ENCODE assay signal across 14 cellular contexts in genomic region chr16:49280022-49280741, GRCh38. TPM values are rescaled to one million over a fixed set of nuclear protein-coding genes. Genes with fewer than 3 reads are reported as not detected.
A peak's percentile ranks its signal among the peaks of the same experiment; 100 is the strongest.
DNase-seq lines count a peak whose midpoint lies in the region; ATAC-seq and TF ChIP-seq lines count a peak whose summit lies in the region.
"Had no signal": no experiment of that assay in that cellular context is flagged by ENCODE, and none has a peak within 500 bp of the region (broad histone marks: within the 10 kb centered on the region; RNA-seq: fewer than 3 reads in every experiment).

No MANE protein-coding gene starts in this region.

- no peak for TF ChIP-seq POLR2A in body of pancreas (IDR thresholded peaks at IDR 0.05)
- no peak for TF ChIP-seq POLR2A in GM18505 (IDR thresholded peaks at IDR 0.05; ENCODE audit: borderline replicate concordance, extremely low read depth, insufficient read depth, insufficient read length)

- H3K27ac ChIP-seq in body of pancreas: no peak overlapping the region
- H3K27ac ChIP-seq: left lung had no signal

- peak; percentile 26 for DNase-seq in NCI-H1092 treated with DMSO at 0.1 percent for 48 hours (lab: John Stamatoyannopoulos, UW)
- no peak for DNase-seq in NCI-H1092 (lab: John Stamatoyannopoulos, UW)
- DNase-seq in H7: peak; percentile 81
- DNase-seq in body of pancreas: peak in 3 of 4 donors; percentile 25 to 57 (median 38)
- peak; percentile 29 for DNase-seq in mucosa of gallbladder (ENCODE audit: low spot score)
- DNase-seq in NK-92 (lab: John Stamatoyannopoulos, UW; ENCODE audit: unreplicated experiment): no peak
- DNase-seq in NOMO-1 treated with dmso at 0.1 percent for 144 hours (lab: John Stamatoyannopoulos, UW; ENCODE audit: unreplicated experiment): no peak
- DNase-seq: activated naive CD4-positive, alpha-beta T cell treated with Interleukin-2 at 50 U/mL for 16 hours; cerebellar nuclear complex; EL; KG1; NCI-H446 treated with DMSO at 0.1 percent for 48 hours had no signal

- TF ChIP-seq CTCF in body of pancreas (IDR thresholded peaks at IDR 0.05): no peak

- peaks cover 33% of the 10 kb centered on the region for H3K4me1 ChIP-seq in body of pancreas

- ATAC-seq in body of pancreas (no peak), GM18505 (IDR thresholded peaks at IDR 0.05; ENCODE audit: unreplicated experiment) (no peak)
- ATAC-seq: left lung had no signal

- intact Hi-C loops in body of pancreas (cut with DNase I): no loop called here

- no peaks in the 10 kb centered on the region for H3K9me3 ChIP-seq in body of pancreas
- H3K9me3 ChIP-seq: left lung had no signal

- WGBS in body of pancreas, 2 donors: 4 to 6% methylated on average over 27 to 41 of the region's 41 CpGs

- H3K4me3 ChIP-seq in H7 (ENCODE audit: insufficient read depth, low read depth, low read length) (peak overlapping the region; percentile 30; the same call in 1 of the 2 replicates), body of pancreas (no peak overlapping the region)
- H3K4me3 ChIP-seq: left lung had no signal

- H3K27me3 ChIP-seq in H7 (ENCODE audit: control insufficient read depth, insufficient read depth, low read length) (peaks cover 92% of the 10 kb centered on the region), body of pancreas (peaks cover 3 to 48% of the 10 kb centered on the region in 2 donors)

- H3K36me3 ChIP-seq in H7 (replicated peaks; ENCODE audit: control insufficient read depth, insufficient read depth, low read length) (no peaks in the 10 kb centered on the region), body of pancreas (replicated peaks in 1 of 2; ENCODE audit: insufficient read depth in 1 of 2, low read depth in 2 of 2) (no peaks in the 10 kb centered on the region)
- H3K36me3 ChIP-seq: left lung had no signal

RNA-seq across cellular contexts. Expression of gene CBLN1, which starts 1.5 kb away (rescaled TPM):
- total RNA-seq in H7 (2014; rRNA removed; shearing (Covaris generic)): 0.74 and 2.5 TPM in 2 replicates
- under 1 TPM in 1 of 2 donors, not detected in 1; 0.26 TPM for total RNA-seq in body of pancreas
- 18.2 TPM for total RNA-seq in mucosa of gallbladder
- total RNA-seq: left lung had no signal

Comparison
In these comparisons a context has a peak if more than half of its experiments do, and no peak if none do; other contexts are left out.
1. DNase-seq: peak in NCI-H1092 treated with DMSO at 0.1 percent for 48 hours (single experiment), H7 (single experiment), body of pancreas (3 of 4) and mucosa of gallbladder (single experiment); none in NCI-H1092 (single experiment), NK-92 (single experiment) and NOMO-1 treated with dmso at 0.1 percent for 144 hours (single experiment).